Comparison of ENCODE assay signal across 6 cellular contexts in genomic region chr19:17394891-17395415, GRCh38. TPM values are rescaled to one million over a fixed set of nuclear protein-coding genes. Genes with fewer than 3 reads are reported as not detected.
DNase-seq lines count a peak whose midpoint lies in the region; ATAC-seq and TF ChIP-seq lines count a peak whose summit lies in the region.

No MANE protein-coding gene starts in this region.

- H3F3A ChIP-seq in GM23338 (replicated peaks; ENCODE audit: low read depth) (peaks cover 17% of the 10 kb centered on the region), SU-DHL-6 (ENCODE audit: insufficient read depth) (0 out of 2 replicates have a peak, but pooled peaks cover 3% of the 10 kb centered on the region)

- ATAC-seq in GM23338 (peak; percentile 40), psoas muscle (peak in 2 of 4 donors; percentile 26 to 43), HG03521 (IDR thresholded peaks at IDR 0.05; ENCODE audit: unreplicated experiment) (no peak)

- peaks cover 2% of the 10 kb centered on the region; the same call in 1 of the 3 replicates for H3K9me3 Mint-ChIP-seq in GM23338

- TF ChIP-seq CTCF in GM23338 (conservative IDR thresholded peaks at IDR 0.05; ENCODE audit: low read depth in 2 of 2): peak; percentile 85 to 93
- TF ChIP-seq CTCF in SU-DHL-6 (IDR thresholded peaks at IDR 0.05; ENCODE audit: insufficient read depth, low read length, poor library complexity, severe bottlenecking): peak; percentile 39
- peak; percentile 63 for TF ChIP-seq CTCF in psoas muscle (IDR thresholded peaks at IDR 0.05)

- H3K4me2 ChIP-seq in GM23338 (no peak overlapping the region), SU-DHL-6 (ENCODE audit: low read depth, low read length, poor library complexity, severe bottlenecking) (no peak overlapping the region)

- H3K27me3 Mint-ChIP-seq in GM23338 (ENCODE audit: insufficient read depth, low read depth, poor library complexity): peaks cover 17% of the 10 kb centered on the region

- 0 out of 2 replicates have a peak, but pooled peaks cover 9% of the 10 kb centered on the region for H3K4me1 ChIP-seq in GM23338 (ENCODE audit: insufficient read depth)
- H3K4me1 ChIP-seq in psoas muscle: peaks cover 5% of the 10 kb centered on the region

- DNase-seq in GM23338 (ENCODE audit: low spot score): peak; percentile 97
- DNase-seq in dermis microvascular lymphatic vessel endothelial cell (ENCODE audit: low read depth in 2 of 2): peak; percentile 49 to 73
- peak; percentile 71 to 78 for DNase-seq in psoas muscle
- no peak for DNase-seq in NCI-H128 (lab: John Stamatoyannopoulos, UW; ENCODE audit: unreplicated experiment)

- H3K79me2 ChIP-seq in GM23338 (replicated peaks; ENCODE audit: insufficient read depth) (no peaks in the 10 kb centered on the region), SU-DHL-6 (ENCODE audit: insufficient read depth, low read length) (no peaks in the 10 kb centered on the region)

- no peaks in the 10 kb centered on the region for H3K9me2 ChIP-seq in GM23338 (ENCODE audit: insufficient read depth)
- no peaks in the 10 kb centered on the region for H3K9me2 ChIP-seq in SU-DHL-6 (replicated peaks; ENCODE audit: insufficient read depth, low read length)

- H3K36me3 ChIP-seq in GM23338 (ENCODE audit: insufficient read depth) (no peaks in the 10 kb centered on the region), SU-DHL-6 (ENCODE audit: low read length) (no peaks in the 10 kb centered on the region), psoas muscle (ENCODE audit: insufficient read depth in 1 of 2, low read depth in 1 of 2) (no peaks in the 10 kb centered on the region)

- H4K20me1 ChIP-seq in GM23338 (replicated peaks; ENCODE audit: insufficient read depth) (no peaks in the 10 kb centered on the region; the same call in 1 of the 2 replicates), SU-DHL-6 (ENCODE audit: low read depth, low read length) (no peaks in the 10 kb centered on the region)

- H3K27ac ChIP-seq in GM23338 (ENCODE audit: low read depth) (no peak overlapping the region), SU-DHL-6 (ENCODE audit: low read depth, low read length) (no peak overlapping the region), psoas muscle (no peak overlapping the region)

- intact Hi-C loops in psoas muscle (cut with DNase I): loop anchor here in 1 of 2 donors (2.0 kb wide), 1 partner anchor 72 kb away; no protein-coding TSS in a partner anchor

- no peak overlapping the region for H3K4me3 ChIP-seq in GM23338
- H3K4me3 ChIP-seq in SU-DHL-6 (ENCODE audit: insufficient read depth, low read length, poor library complexity, severe bottlenecking): no peak overlapping the region
- no peak overlapping the region for H3K4me3 ChIP-seq in psoas muscle

- H3K27ac Mint-ChIP-seq in GM23338: peak overlapping the region; percentile 77

- peaks cover 10% of the 10 kb centered on the region for H3K4me1 Mint-ChIP-seq in GM23338

- WGBS in psoas muscle, 3 donors: 19 to 25% (median 22%) methylated on average over 17 to 19 of the region's 19 CpGs

- H3K36me3 Mint-ChIP-seq in GM23338 (ENCODE audit: low read depth): no peaks in the 10 kb centered on the region; the same call in 2 of the 3 replicates

- peak overlapping the region; percentile 56 for H3K4me3 Mint-ChIP-seq in GM23338

- H2AFZ ChIP-seq in GM23338 (no peak overlapping the region), SU-DHL-6 (ENCODE audit: low read depth, low read length, severe bottlenecking) (no peak overlapping the region)

- no peak overlapping the region for H3K9ac ChIP-seq in SU-DHL-6 (ENCODE audit: low read length)

- H3K9me3 ChIP-seq in SU-DHL-6 (ENCODE audit: insufficient read depth, low read length) (no peaks in the 10 kb centered on the region), psoas muscle (no peaks in the 10 kb centered on the region)

- H3K27me3 ChIP-seq in GM23338 (ENCODE audit: insufficient read depth) (peaks cover 1% of the 10 kb centered on the region; the same call in 1 of the 2 replicates), SU-DHL-6 (ENCODE audit: low read length) (no peaks in the 10 kb centered on the region), psoas muscle (ENCODE audit: insufficient read depth in 3 of 3, low read length in 2 of 3) (peaks cover 0 to 40% (median 11%) of the 10 kb centered on the region in 3 donors)

TF ChIP-seq in GM23338, 12 proteins besides CTCF, POLR2A, EP300 and RAD21 (continues in another document):
- TF ChIP-seq NANOG (IDR thresholded peaks at IDR 0.05; ENCODE audit: borderline replicate concordance): no peak

RNA-seq across cellular contexts. Expression of gene CCDC194, which starts 1.0 kb away (rescaled TPM):
- total RNA-seq in GM23338 (2014; rRNA removed; shearing (Covaris generic)): 0.49 TPM in 1 of 2 replicates, not detected in the other
- polyA plus RNA-seq in GM23338 (2016; fragmentation: Nextera tagmentation; extraction: Ambion mirVana): 0.38 TPM in 1 of 2 replicates, not detected in the other
- not detected in 2 replicates for total RNA-seq in dermis microvascular lymphatic vessel endothelial cell
- total RNA-seq in psoas muscle: under 1 TPM in 1 of 4 donors, not detected in 3; 0.51 TPM
- under 1 TPM in 1 of 3 donors, not detected in 2; 0.13 TPM for polyA plus RNA-seq in psoas muscle

RNA-seq across cellular contexts. Expression of gene BST2, which starts 10.5 kb away (rescaled TPM):
- 28.9 and 33.9 TPM in 2 replicates for total RNA-seq in GM23338 (2014; rRNA removed; shearing (Covaris generic))
- polyA plus RNA-seq in GM23338 (2016; fragmentation: Nextera tagmentation; extraction: Ambion mirVana): 22.0 and 24.9 TPM in 2 replicates
- 1.9 and 4.0 TPM in 2 replicates for total RNA-seq in dermis microvascular lymphatic vessel endothelial cell
- total RNA-seq in psoas muscle: 10 to 100 TPM; 18.3 to 47.7 (median 33.5) TPM
- polyA plus RNA-seq in psoas muscle: 10 to 100 TPM; 29.8 to 40.8 (median 34.4) TPM

RNA-seq across cellular contexts. Expression of gene PLVAP, which starts 17.8 kb away (rescaled TPM):
- total RNA-seq in GM23338 (2014; rRNA removed; shearing (Covaris generic)): not detected in 2 replicates
- not detected in 2 replicates for polyA plus RNA-seq in GM23338 (2016; fragmentation: Nextera tagmentation; extraction: Ambion mirVana)
- total RNA-seq in dermis microvascular lymphatic vessel endothelial cell: 5.9 and 21.2 TPM in 2 replicates
- 10 to 100 TPM; 16.0 to 23.7 (median 16.3) TPM for total RNA-seq in psoas muscle
- polyA plus RNA-seq in psoas muscle: 10 to 100 TPM in 2 of 3 donors, 1 to 10 TPM in 1; 6.5 to 46.0 (median 14.5) TPM

RNA-seq across cellular contexts. Expression of gene MVB12A, which starts 24.9 kb away (rescaled TPM):
- 49.9 and 60.3 TPM in 2 replicates for total RNA-seq in GM23338 (2014; rRNA removed; shearing (Covaris generic))
- polyA plus RNA-seq in GM23338 (2016; fragmentation: Nextera tagmentation; extraction: Ambion mirVana) (36.6 and 43.5 TPM in 2 replicates), psoas muscle (10 to 100 TPM; 29.4 to 79.7 (median 43.1) TPM)
- total RNA-seq in dermis microvascular lymphatic vessel endothelial cell (29.4 and 41.7 TPM in 2 replicates), psoas muscle (10 to 100 TPM; 15.6 to 23.7 (median 18.9) TPM)

RNA-seq across cellular contexts. Expression of gene TMEM221, which starts 53.5 kb away (rescaled TPM):
- 0.90 and 1.8 TPM in 2 replicates for total RNA-seq in GM23338 (2014; rRNA removed; shearing (Covaris generic))
- 0.40 and 1.8 TPM in 2 replicates for polyA plus RNA-seq in GM23338 (2016; fragmentation: Nextera tagmentation; extraction: Ambion mirVana)
- total RNA-seq in dermis microvascular lymphatic vessel endothelial cell: not detected in 2 replicates
- total RNA-seq in psoas muscle: under 1 TPM in 1 of 4 donors, not detected in 3; 0.39 TPM
- under 1 TPM in 2 of 3 donors, not detected in 1; 0.04 to 0.25 TPM for polyA plus RNA-seq in psoas muscle

Comparison
In these comparisons a context has a peak if more than half of its experiments do, and no peak if none do; other contexts are left out.
1. CTCF ChIP-seq: peak in every context shown above with its lines; median percentile 89 in GM23338; 63 in psoas muscle; 39 in SU-DHL-6.